13 cellular contexts compared by ENCODE assay signal in genomic region chr1:221174598-221174997, GRCh38.
DNase-seq lines count a peak whose midpoint lies in the region; ATAC-seq and TF ChIP-seq lines count a peak whose summit lies in the region.
"Had no signal": no experiment of that assay in that cellular context is flagged by ENCODE, and none has a peak within 500 bp of the region (broad histone marks: within the 10 kb centered on the region; RNA-seq: fewer than 3 reads in every experiment).

No MANE protein-coding gene starts in this region.

- peak; percentile 63 for ATAC-seq in body of pancreas
- peak; percentile 53 for ATAC-seq in stimulated activated naive B cell treated with anti-CD40 and anti-IgM and Interleukin-4, amounts not matched to agents 10 μg/mL and 1 μg/mL and 100 μg/mL, for 72 hours (replicated peaks)

- H3K9me3 ChIP-seq in body of pancreas (no peaks in the 10 kb centered on the region), iPS DF 6.9 (ENCODE audit: control insufficient read depth, insufficient read depth, low read length) (no peaks in the 10 kb centered on the region), prostate gland (no peaks in the 10 kb centered on the region)
- H3K9me3 ChIP-seq: suprapubic skin had no signal

- intact Hi-C loops in body of pancreas (cut with DNase I) (no loop called here), prostate gland (cut with DNase I) (no loop called here)

- DNase-seq in NCI-H1417 (lab: John Stamatoyannopoulos, UW) (peak; percentile 18 to 79 (median 46)), NCI-H1417 treated with DMSO at 0.1 percent for 48 hours (lab: John Stamatoyannopoulos, UW) (no peak), body of pancreas (peak; percentile 22 to 71 (median 35)), iPS DF 6.9 (ENCODE audit: low read depth, low spot score) (peak; percentile 16), prostate gland (ENCODE audit: low spot score) (no peak), substantia nigra (lab: John Stamatoyannopoulos, UW) (no peak), erythroblast (lab: John Stamatoyannopoulos, UW) (no peak)
- no peak for DNase-seq in stimulated activated naive B cell treated with anti-CD40 and anti-IgM and Interleukin-4, amounts not matched to agents 10 μg/mL and 1 μg/mL and 100 μg/mL, for 72 hours
- DNase-seq: activated CD4-positive, alpha-beta T cell treated with anti-CD3 and anti-CD28 coated beads, Interleukin-2, amount 50 U/mL, for 4 hours; activated naive CD4-positive, alpha-beta T cell treated with Interleukin-2 at 50 U/mL for 16 hours; mesenchymal stem cell; SW 1271 had no signal

- no peak overlapping the region for H3K27ac Mint-ChIP-seq in stimulated activated naive B cell treated with anti-CD40 and anti-IgM and Interleukin-4, amounts not matched to agents 10 μg/mL and 1 μg/mL and 100 μg/mL, for 72 hours

- H3K4me1 Mint-ChIP-seq in stimulated activated naive B cell treated with anti-CD40 and anti-IgM and Interleukin-4, amounts not matched to agents 10 μg/mL and 1 μg/mL and 100 μg/mL, for 72 hours = peaks cover 0 to 16% of the 10 kb centered on the region in 2 donors

- peak in 4 of 7 experiments; percentile 20 to 25 (median 21) for TF ChIP-seq CTCF in body of pancreas (IDR thresholded peaks at IDR 0.05)
- TF ChIP-seq CTCF in prostate gland (IDR thresholded peaks at IDR 0.05) = no peak

- WGBS in body of pancreas, 2 donors = 22 to 29% methylated on average over 5 of the region's 5 CpGs
- WGBS in iPS DF 6.9 (ENCODE audit: insufficient coverage, insufficient read length) = no CpG with 5 or more reads among the region's 5 CpGs
- 55% methylated on average over 5 of the region's 5 CpGs for WGBS in prostate gland

- H3K27me3 Mint-ChIP-seq in stimulated activated naive B cell treated with anti-CD40 and anti-IgM and Interleukin-4, amounts not matched to agents 10 μg/mL and 1 μg/mL and 100 μg/mL, for 72 hours = peaks cover 13 to 32% of the 10 kb centered on the region in 2 donors

- peaks cover 9 to 12% of the 10 kb centered on the region in 2 donors for H3K9me3 Mint-ChIP-seq in stimulated activated naive B cell treated with anti-CD40 and anti-IgM and Interleukin-4, amounts not matched to agents 10 μg/mL and 1 μg/mL and 100 μg/mL, for 72 hours

- no peaks in the 10 kb centered on the region for H3K36me3 ChIP-seq in body of pancreas (replicated peaks in 1 of 2; ENCODE audit: insufficient read depth in 1 of 2, low read depth in 2 of 2)
- no peaks in the 10 kb centered on the region for H3K36me3 ChIP-seq in iPS DF 6.9 (ENCODE audit: control insufficient read depth, insufficient read depth, low read length)
- H3K36me3 ChIP-seq in prostate gland = no peaks in the 10 kb centered on the region
- H3K36me3 ChIP-seq: suprapubic skin had no signal

- H3K27me3 ChIP-seq in body of pancreas (no peaks in the 10 kb centered on the region), iPS DF 6.9 (ENCODE audit: control insufficient read depth, insufficient read depth, low read length) (no peaks in the 10 kb centered on the region), prostate gland (replicated peaks; ENCODE audit: insufficient read depth) (no peaks in the 10 kb centered on the region)
- H3K27me3 ChIP-seq: suprapubic skin had no signal

- peaks cover 5 to 8% of the 10 kb centered on the region in 2 donors for H3K36me3 Mint-ChIP-seq in stimulated activated naive B cell treated with anti-CD40 and anti-IgM and Interleukin-4, amounts not matched to agents 10 μg/mL and 1 μg/mL and 100 μg/mL, for 72 hours

- peak overlapping the region in 1 of 4 donors; percentile 13 for H3K27ac ChIP-seq in body of pancreas
- H3K27ac ChIP-seq in iPS DF 6.9 (ENCODE audit: low read length) = no peak overlapping the region
- no peak overlapping the region for H3K27ac ChIP-seq in prostate gland
- H3K27ac ChIP-seq in substantia nigra (ENCODE audit: low read depth, low read length, poor library complexity, severe bottlenecking) = no peak overlapping the region
- H3K27ac ChIP-seq: suprapubic skin had no signal

- no peak overlapping the region for H3K4me3 Mint-ChIP-seq in stimulated activated naive B cell treated with anti-CD40 and anti-IgM and Interleukin-4, amounts not matched to agents 10 μg/mL and 1 μg/mL and 100 μg/mL, for 72 hours

- TF ChIP-seq POLR2A in body of pancreas (IDR thresholded peaks at IDR 0.05) (no peak), prostate gland (IDR thresholded peaks at IDR 0.05) (no peak), erythroblast (IDR thresholded peaks at IDR 0.05; ENCODE audit: low read length) (no peak)

- H3K4me1 ChIP-seq in body of pancreas (peaks cover 12% of the 10 kb centered on the region), iPS DF 6.9 (ENCODE audit: control insufficient read depth, insufficient read depth, low read length) (no peaks in the 10 kb centered on the region), prostate gland (replicated peaks) (no peaks in the 10 kb centered on the region)
- H3K4me1 ChIP-seq: suprapubic skin had no signal

- no peak overlapping the region for H3K4me3 ChIP-seq in body of pancreas
- no peak overlapping the region for H3K4me3 ChIP-seq in iPS DF 6.9 (ENCODE audit: low read length)
- no peak overlapping the region for H3K4me3 ChIP-seq in prostate gland
- H3K4me3 ChIP-seq: suprapubic skin had no signal

Comparison
In these comparisons a context has a peak if more than half of its experiments do, and no peak if none do; other contexts are left out.
1. DNase-seq: peak in NCI-H1417 (3 of 3), body of pancreas (4 of 4) and iPS DF 6.9 (single experiment); none in NCI-H1417 treated with DMSO at 0.1 percent for 48 hours (single experiment), stimulated activated naive B cell treated with anti-CD40 and anti-IgM and Interleukin-4, amounts not matched to agents 10 μg/mL and 1 μg/mL and 100 μg/mL, for 72 hours (single experiment), prostate gland (single experiment), substantia nigra (0 of 49) and erythroblast (0 of 2).
2. CTCF ChIP-seq: peak in body of pancreas (4 of 7); none in prostate gland (0 of 4).